Comparison of ENCODE assay signal across 1 cellular context in the genomic region with DNA sequence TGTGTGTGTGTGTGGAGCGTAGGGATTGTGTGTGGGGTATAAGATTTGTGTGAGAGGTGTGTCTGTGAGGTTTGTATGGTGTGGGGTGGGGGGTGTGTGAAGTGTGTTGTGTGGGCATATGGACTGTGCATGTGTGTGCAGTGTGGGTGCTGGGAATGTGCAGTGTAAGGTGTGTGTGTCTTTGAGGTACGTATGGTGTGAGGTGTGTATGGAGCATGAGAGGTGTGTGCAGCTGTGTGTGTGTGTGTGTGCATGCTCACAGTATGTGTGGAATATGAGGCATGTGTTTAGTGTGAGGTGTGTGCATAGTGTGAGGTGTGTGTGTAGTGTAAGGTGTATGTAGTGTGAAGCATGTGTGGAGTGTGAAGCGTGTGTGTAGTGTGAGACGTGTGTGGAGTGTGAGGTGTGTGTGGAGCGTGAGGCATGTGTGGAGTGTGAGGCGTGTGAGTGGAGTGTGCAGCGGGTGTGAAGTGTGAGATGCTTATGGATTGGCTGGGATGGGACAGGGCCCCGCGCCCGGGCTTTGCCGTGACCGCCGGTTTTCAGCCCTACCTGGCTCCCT.
TF ChIP-seq lines count a peak whose summit lies in the region.

No MANE protein-coding gene starts in this region.

TF ChIP-seq in HepG2, 621 proteins besides CTCF, POLR2A, EP300 and RAD21 (continued from another document):
- 0 out of 2 replicates have a peak, but pooled peaks have one; percentile 9 for TF ChIP-seq ZBTB40 (IDR thresholded peaks at IDR 0.05)
- TF ChIP-seq ZBTB40 (CRISPR knock-in tag; IDR thresholded peaks at IDR 0.05): no peak
- TF ChIP-seq ZFY (CRISPR knock-in tag; IDR thresholded peaks at IDR 0.05): no peak
